ENCODE assay signal across 17 cellular contexts in genomic region chr12:122643207-122643805, GRCh38. TPM values are rescaled to one million over a fixed set of nuclear protein-coding genes. Genes with fewer than 3 reads are reported as not detected.
A peak's percentile ranks its signal among the peaks of the same experiment; 100 is the strongest.
DNase-seq lines count a peak whose midpoint lies in the region; ATAC-seq and TF ChIP-seq lines count a peak whose summit lies in the region.
"Had no signal": no experiment of that assay in that cellular context is flagged by ENCODE, and none has a peak within 500 bp of the region (broad histone marks: within the 10 kb centered on the region; RNA-seq: fewer than 3 reads in every experiment).

No MANE protein-coding gene starts in this region.

- H3K27me3 Mint-ChIP-seq in endodermal cell (ENCODE audit: insufficient read depth): no peaks in the 10 kb centered on the region
- H3K27me3 Mint-ChIP-seq in naive thymus-derived CD4-positive, alpha-beta T cell: peaks cover 0 to 8% (median 7%) of the 10 kb centered on the region in 5 donors

- H3K9me3 Mint-ChIP-seq in endodermal cell: no peaks in the 10 kb centered on the region
- H3K9me3 Mint-ChIP-seq in naive thymus-derived CD4-positive, alpha-beta T cell: peaks cover 0 to 3% (median 0%) of the 10 kb centered on the region in 11 donors
- H3K9me3 Mint-ChIP-seq: H9 had no signal

- ATAC-seq in naive thymus-derived CD4-positive, alpha-beta T cell: no peak
- ATAC-seq in GM18502 (IDR thresholded peaks at IDR 0.05; ENCODE audit: poor library complexity, unreplicated experiment) (no peak), HG03159 (IDR thresholded peaks at IDR 0.05; ENCODE audit: unreplicated experiment) (no peak), GM21619 (IDR thresholded peaks at IDR 0.05; ENCODE audit: unreplicated experiment) (no peak)

- no peak overlapping the region for H3K27ac Mint-ChIP-seq in endodermal cell
- H3K27ac Mint-ChIP-seq in naive thymus-derived CD4-positive, alpha-beta T cell: peak overlapping the region in 2 of 9 donors; percentile 34 to 73
- H3K27ac Mint-ChIP-seq: CD4-positive, CD25-positive, alpha-beta regulatory T cell had no signal

- WGBS in endodermal cell (ENCODE audit: insufficient coverage in 1 of 2, insufficient read length in 1 of 2), 2 experiments: 89 to 92% methylated on average over 4 to 7 of the region's 7 CpGs

- H3K4me1 Mint-ChIP-seq in endodermal cell: peaks cover 13% of the 10 kb centered on the region
- peaks cover 0 to 11% (median 7%) of the 10 kb centered on the region in 7 donors for H3K4me1 Mint-ChIP-seq in naive thymus-derived CD4-positive, alpha-beta T cell

- H3K4me3 ChIP-seq in AG10803 (ENCODE audit: low read length) (no peak overlapping the region), endodermal cell (ENCODE audit: low read length) (no peak overlapping the region)
- no peak overlapping the region for H3K4me3 ChIP-seq in naive thymus-derived CD4-positive, alpha-beta T cell (ENCODE audit: low read length)
- H3K4me3 ChIP-seq: A549 had no signal

- peaks cover 4% of the 10 kb centered on the region for H3K4me1 ChIP-seq in endodermal cell (ENCODE audit: control insufficient read depth, insufficient read depth, low read length)
- H3K4me1 ChIP-seq in naive thymus-derived CD4-positive, alpha-beta T cell (ENCODE audit: control insufficient read depth in 2 of 2, insufficient read depth in 2 of 2, low read length in 2 of 2): no peaks in the 10 kb centered on the region

- H3K27ac ChIP-seq in endodermal cell (ENCODE audit: low read depth, low read length): peak overlapping the region; percentile 65
- no peak overlapping the region for H3K27ac ChIP-seq in naive thymus-derived CD4-positive, alpha-beta T cell (ENCODE audit: low read depth, low read length)
- H3K27ac ChIP-seq: A549 had no signal

- H3K36me3 Mint-ChIP-seq in endodermal cell (ENCODE audit: low read depth): no peaks in the 10 kb centered on the region
- H3K36me3 Mint-ChIP-seq in naive thymus-derived CD4-positive, alpha-beta T cell: peaks cover 0 to 9% (median 0%) of the 10 kb centered on the region in 5 donors
- H3K36me3 Mint-ChIP-seq: CD4-positive, CD25-positive, alpha-beta regulatory T cell had no signal

- no peak for TF ChIP-seq CTCF in AG10803 (conservative IDR thresholded peaks at IDR 0.05; ENCODE audit: low read length)
- no peak for TF ChIP-seq CTCF in endodermal cell (conservative IDR thresholded peaks at IDR 0.05)

- H3K9me3 ChIP-seq in endodermal cell (ENCODE audit: control insufficient read depth, low read length): no peaks in the 10 kb centered on the region
- no peaks in the 10 kb centered on the region for H3K9me3 ChIP-seq in naive thymus-derived CD4-positive, alpha-beta T cell (ENCODE audit: control insufficient read depth in 2 of 3, low read length in 3 of 3)
- H3K9me3 ChIP-seq: A549 had no signal

- CTCF ChIA-PET in naive thymus-derived CD4-positive, alpha-beta T cell (lab: Charles Lee): interaction anchor here (0.5 kb wide), 1 partner anchor 361 kb away, joined by 3 read pairs; no protein-coding TSS in a partner anchor

- DNase-seq in AG10803 (ENCODE audit: low read depth) (peak; percentile 36), MV-4-11 (lab: John Stamatoyannopoulos, UW) (peak; percentile 86), endodermal cell (no peak), myocyte (ENCODE audit: low read depth) (peak; percentile 55)
- DNase-seq in naive thymus-derived CD4-positive, alpha-beta T cell: no peak
- DNase-seq: CD4-positive, CD25-positive, alpha-beta regulatory T cell; DMS53; Karpas-422; NCI-H1417 treated with DMSO at 0.1 percent for 48 hours; NCI-H2081; NCI-H524 treated with DMSO at 0.1 percent for 48 hours; NK-92 treated with Interleukin-12 subunit alpha and Interleukin-12 subunit beta, amount 100 ng/mL, for 24 hours had no signal

- no peaks in the 10 kb centered on the region for H3K27me3 ChIP-seq in endodermal cell (ENCODE audit: control insufficient read depth, insufficient read depth, low read length, poor library complexity, severe bottlenecking)
- no peaks in the 10 kb centered on the region for H3K27me3 ChIP-seq in naive thymus-derived CD4-positive, alpha-beta T cell (ENCODE audit: control insufficient read depth in 2 of 2, insufficient read depth in 2 of 2, low read length in 2 of 2)

- no peak overlapping the region for H3K4me3 Mint-ChIP-seq in endodermal cell
- H3K4me3 Mint-ChIP-seq in naive thymus-derived CD4-positive, alpha-beta T cell: no peak overlapping the region
- H3K4me3 Mint-ChIP-seq: CD4-positive, CD25-positive, alpha-beta regulatory T cell; H9 had no signal

- H3K36me3 ChIP-seq in endodermal cell (ENCODE audit: control insufficient read depth, insufficient read depth, low read length): no peaks in the 10 kb centered on the region
- H3K36me3 ChIP-seq in naive thymus-derived CD4-positive, alpha-beta T cell (ENCODE audit: control insufficient read depth in 2 of 3, insufficient read depth in 3 of 3, low read length in 3 of 3): no peaks in the 10 kb centered on the region

- POLR2A ChIA-PET in naive thymus-derived CD4-positive, alpha-beta T cell (lab: Charles Lee): no interaction called here

- intact Hi-C loops in naive thymus-derived CD4-positive, alpha-beta T cell (cut with micrococcal nuclease): no loop called here

- no peak overlapping the region for H3K9ac ChIP-seq in endodermal cell (ENCODE audit: extremely low read depth, low read length, poor library complexity, severe bottlenecking)

RNA-seq across cellular contexts. Expression of gene HCAR2, which starts 59.9 kb away (rescaled TPM):
- total RNA-seq in endodermal cell (not detected), myocyte (not detected in 2 replicates)
- not detected for polyA plus RNA-seq in endodermal cell (2013, experiment 1 of 2)
- polyA plus RNA-seq in endodermal cell (2013, experiment 2 of 2): not detected
- polyA plus RNA-seq in myocyte (2012): not detected
- total RNA-seq in naive thymus-derived CD4-positive, alpha-beta T cell: 10 to 100 TPM in 1 of 5 experiments, 1 to 10 TPM in 1, under 1 TPM in 1, not detected in 2; 0.22 to 11.9 (median 1.5) TPM
- polyA plus RNA-seq in naive thymus-derived CD4-positive, alpha-beta T cell: not detected
- total RNA-seq: CD4-positive, CD25-positive, alpha-beta regulatory T cell; H9 had no signal
- polyA plus RNA-seq: CD4-positive, CD25-positive, alpha-beta regulatory T cell had no signal

Comparison
In these comparisons a context has a peak if more than half of its experiments do, and no peak if none do; other contexts are left out.
1. DNase-seq: peak in AG10803 (single experiment), MV-4-11 (single experiment) and myocyte (single experiment); none in endodermal cell (single experiment) and naive thymus-derived CD4-positive, alpha-beta T cell (0 of 9).